15 cellular contexts compared by ENCODE assay signal in genomic region chr20:24337551-24337950, GRCh38.
DNase-seq lines count a peak whose midpoint lies in the region; ATAC-seq, FAIRE-seq and TF ChIP-seq lines count a peak whose summit lies in the region.
"Had no signal": no experiment of that assay in that cellular context is flagged by ENCODE, and none has a peak within 500 bp of the region (broad histone marks: within the 10 kb centered on the region; RNA-seq: fewer than 3 reads in every experiment).

No MANE protein-coding gene starts in this region.

- no peaks in the 10 kb centered on the region for H3K27me3 ChIP-seq in right atrium auricular region
- H3K27me3 ChIP-seq in astrocyte (ENCODE audit: insufficient read depth, low read length) = no peaks in the 10 kb centered on the region
- H3K27me3 ChIP-seq in smooth muscle cell (ENCODE audit: low read depth) = no peaks in the 10 kb centered on the region
- H3K27me3 ChIP-seq: BE2C had no signal

- H3K4me3 ChIP-seq in right atrium auricular region = no peak overlapping the region
- no peak overlapping the region for H3K4me3 ChIP-seq in astrocyte (ENCODE audit: insufficient read depth, low read depth, low read length)
- H3K4me3 ChIP-seq in smooth muscle cell = no peak overlapping the region
- H3K4me3 ChIP-seq: A549 had no signal

- H3K79me2 ChIP-seq in astrocyte (ENCODE audit: insufficient read depth, low read length) = no peaks in the 10 kb centered on the region
- H3K79me2 ChIP-seq in smooth muscle cell (ENCODE audit: low read depth) = no peaks in the 10 kb centered on the region

- H3K27ac ChIP-seq in right atrium auricular region (no peak overlapping the region), astrocyte (ENCODE audit: low read depth, low read length) (no peak overlapping the region), smooth muscle cell (ENCODE audit: low read depth) (peak overlapping the region; percentile 64)
- H3K27ac ChIP-seq: A549 had no signal

- 94% methylated on average over 5 of the region's 5 CpGs for WGBS in smooth muscle cell (ENCODE audit: low lambda C conversion rate)

- H3K4me1 ChIP-seq in right atrium auricular region (no peaks in the 10 kb centered on the region), astrocyte (ENCODE audit: insufficient read depth, low read length) (peaks cover 11% of the 10 kb centered on the region), smooth muscle cell (ENCODE audit: low read depth) (no peaks in the 10 kb centered on the region)
- H3K4me1 ChIP-seq: A549, BE2C, Caco-2 had no signal

- intact Hi-C loops in left ventricle myocardium superior (cut with micrococcal nuclease) = no loop called here

- TF ChIP-seq CTCF in right atrium auricular region (IDR thresholded peaks at IDR 0.05) (no peak), HFFc6 (IDR thresholded peaks at IDR 0.05) (no peak), astrocyte (IDR thresholded peaks at IDR 0.05; ENCODE audit: insufficient read depth, low read depth, low read length) (no peak), smooth muscle cell (IDR thresholded peaks at IDR 0.05; ENCODE audit: borderline replicate concordance, insufficient read depth, poor library complexity, severe bottlenecking) (no peak)

- H3K36me3 Mint-ChIP-seq in HFFc6 (ENCODE audit: low read depth) = no peaks in the 10 kb centered on the region
- no peaks in the 10 kb centered on the region for H3K36me3 Mint-ChIP-seq in astrocyte (ENCODE audit: low read depth, unreplicated experiment)
- H3K36me3 Mint-ChIP-seq: CD8-positive, alpha-beta memory T cell; IgD-negative memory B cell had no signal

- no peaks in the 10 kb centered on the region for H3F3A ChIP-seq in smooth muscle cell (ENCODE audit: low read depth)

- no peaks in the 10 kb centered on the region for H3K9me3 Mint-ChIP-seq in HFFc6
- H3K9me3 Mint-ChIP-seq in astrocyte (ENCODE audit: unreplicated experiment) = peaks cover 4% of the 10 kb centered on the region
- H3K9me3 Mint-ChIP-seq: H9 had no signal

- H3K9ac ChIP-seq in astrocyte (ENCODE audit: low read length) (no peak overlapping the region), smooth muscle cell (ENCODE audit: low read depth) (no peak overlapping the region)

- H3K4me2 ChIP-seq in astrocyte (ENCODE audit: low read length) = peak overlapping the region; percentile 66
- H3K4me2 ChIP-seq in smooth muscle cell = no peak overlapping the region
- H3K4me2 ChIP-seq: A549 had no signal

- DNase-seq in right atrium auricular region (ENCODE audit: low spot score) (peak; percentile 32), left ventricle myocardium superior (no peak), HFFc6 (no peak), astrocyte (ENCODE audit: low read depth) (no peak), smooth muscle cell (lab: John Stamatoyannopoulos, UW; ENCODE audit: unreplicated experiment) (no peak), NCI-H128 (lab: John Stamatoyannopoulos, UW; ENCODE audit: unreplicated experiment) (no peak)
- DNase-seq: BE2C; Caco-2; CD8-positive, alpha-beta memory T cell; GOT3; H9 had no signal

- H4K20me1 ChIP-seq in astrocyte (ENCODE audit: insufficient read depth, low read length) = no peaks in the 10 kb centered on the region
- H4K20me1 ChIP-seq in smooth muscle cell (ENCODE audit: low read depth) = no peaks in the 10 kb centered on the region

- no peaks in the 10 kb centered on the region for H3K36me3 ChIP-seq in right atrium auricular region
- no peaks in the 10 kb centered on the region for H3K36me3 ChIP-seq in astrocyte (ENCODE audit: insufficient read depth, low read length)
- no peaks in the 10 kb centered on the region for H3K36me3 ChIP-seq in smooth muscle cell (ENCODE audit: low read depth)
- H3K36me3 ChIP-seq: BE2C had no signal

- no peaks in the 10 kb centered on the region; the same call in 1 of the 2 replicates for H3K27me3 Mint-ChIP-seq in HFFc6 (ENCODE audit: insufficient read depth)
- H3K27me3 Mint-ChIP-seq in astrocyte (ENCODE audit: low read depth, unreplicated experiment) = peaks cover 2% of the 10 kb centered on the region

- no peak for ATAC-seq in left ventricle myocardium superior
- no peak for ATAC-seq in GM21825 (IDR thresholded peaks at IDR 0.05; ENCODE audit: unreplicated experiment)
- no peak for ATAC-seq in GM18873 (IDR thresholded peaks at IDR 0.05; ENCODE audit: low FRiP score, unreplicated experiment)
- ATAC-seq: A549 had no signal

- H3K4me3 Mint-ChIP-seq in HFFc6 (no peak overlapping the region), astrocyte (ENCODE audit: unreplicated experiment) (no peak overlapping the region)
- H3K4me3 Mint-ChIP-seq: CD8-positive, alpha-beta memory T cell; H9; IgD-negative memory B cell had no signal

- H3K9me3 ChIP-seq in right atrium auricular region = no peaks in the 10 kb centered on the region
- no peaks in the 10 kb centered on the region for H3K9me3 ChIP-seq in astrocyte (ENCODE audit: insufficient read depth, low read depth, low read length)
- H3K9me3 ChIP-seq in smooth muscle cell (replicated peaks; ENCODE audit: low read depth) = no peaks in the 10 kb centered on the region
- H3K9me3 ChIP-seq: A549, BE2C, Caco-2 had no signal

- FAIRE-seq in astrocyte (lab: Jason Lieb, UNC) = no peak
- FAIRE-seq: A549 had no signal

- H2AFZ ChIP-seq in astrocyte (ENCODE audit: low read depth, low read length) = no peak overlapping the region
- no peak overlapping the region for H2AFZ ChIP-seq in smooth muscle cell (ENCODE audit: low read depth)

- H3K27ac Mint-ChIP-seq in HFFc6 (peak overlapping the region; percentile 91), astrocyte (ENCODE audit: unreplicated experiment) (peak overlapping the region; percentile 43)
- H3K27ac Mint-ChIP-seq: CD8-positive, alpha-beta memory T cell; H9; IgD-negative memory B cell had no signal

- H3K4me1 Mint-ChIP-seq in HFFc6 (ENCODE audit: low read depth) (peaks cover 72% of the 10 kb centered on the region), astrocyte (ENCODE audit: low read depth, unreplicated experiment) (peaks cover 38% of the 10 kb centered on the region)
- H3K4me1 Mint-ChIP-seq: CD8-positive, alpha-beta memory T cell; IgD-negative memory B cell had no signal
